ENCODE assay signal across 1 cellular context in genomic region chr7:129453510-129454248, GRCh38.
TF ChIP-seq lines count a peak whose summit lies in the region.

No MANE protein-coding gene starts in this region.

TF ChIP-seq in K562, 482 proteins besides CTCF, POLR2A, EP300 and RAD21:
- 0 out of 2 replicates have a peak, but pooled peaks have one; percentile 14 for TF ChIP-seq POLR2H (tag; IDR thresholded peaks at IDR 0.05; ENCODE audit: low read depth)
- no peak for TF ChIP-seq ZBTB2 (IDR thresholded peaks at IDR 0.05)
- no peak for TF ChIP-seq MAFG (tag; conservative IDR thresholded peaks at IDR 0.05)
- no peak for TF ChIP-seq SP2 (IDR thresholded peaks at IDR 0.05; ENCODE audit: extremely low read depth, low read depth, low read length, poor library complexity, severe bottlenecking)
- TF ChIP-seq TOE1 (IDR thresholded peaks at IDR 0.05; ENCODE audit: borderline replicate concordance): no peak
- 0 out of 2 replicates have a peak, but pooled peaks have one; percentile 51 for TF ChIP-seq TOE1 (CRISPR knock-in tag; IDR thresholded peaks at IDR 0.05; ENCODE audit: borderline replicate concordance, low read depth)
- no peak for TF ChIP-seq HDAC6 (IDR thresholded peaks at IDR 0.05; ENCODE audit: low read depth, low read length)
TF ChIP-seq in K562: peak in this region for 2.
